In genomic region chr12:106348411-106348810, GRCh38 we compare ENCODE assay signal across 26 cellular contexts.
"Had no signal": no experiment of that assay in that cellular context is flagged by ENCODE, and none has a peak within 500 bp of the region (broad histone marks: within the 10 kb centered on the region; RNA-seq: fewer than 3 reads in every experiment).

No MANE protein-coding gene starts in this region.

- H3K4me3 ChIP-seq: SJSA1, SK-N-MC had no signal

- H3K4me1 ChIP-seq: SJSA1 had no signal

- H3K27ac ChIP-seq: SJSA1, SK-N-MC had no signal

- FAIRE-seq: HepG2, RCC 7860 had no signal

- H3K36me3 ChIP-seq: SJSA1 had no signal

- H3K9me3 ChIP-seq: SJSA1 had no signal

- ATAC-seq: HepG2 had no signal

- DNase-seq: IMR-90; Karpas-422; KG1; MM.1S; NCI-H1092 treated with DMSO at 0.1 percent for 48 hours; NCI-H1436; NCI-H187; NCI-H2029; NCI-H2081 treated with DMSO at 0.1 percent for 48 hours; NCI-H2171; NCI-H226; NCI-H446; NCI-H510A; NCI-H524 treated with DMSO at 0.1 percent for 48 hours; NCI-H69; NCI-H774; NK-92 treated with Interleukin-12 subunit alpha and Interleukin-12 subunit beta, amount 100 ng/mL, for 24 hours; OCI-M1; Right ventricle myocardium superior; RPMI8226; SIG-M5; SW 1271 had no signal
